Comparison of ENCODE assay signal across 8 cellular contexts in the genomic region with DNA sequence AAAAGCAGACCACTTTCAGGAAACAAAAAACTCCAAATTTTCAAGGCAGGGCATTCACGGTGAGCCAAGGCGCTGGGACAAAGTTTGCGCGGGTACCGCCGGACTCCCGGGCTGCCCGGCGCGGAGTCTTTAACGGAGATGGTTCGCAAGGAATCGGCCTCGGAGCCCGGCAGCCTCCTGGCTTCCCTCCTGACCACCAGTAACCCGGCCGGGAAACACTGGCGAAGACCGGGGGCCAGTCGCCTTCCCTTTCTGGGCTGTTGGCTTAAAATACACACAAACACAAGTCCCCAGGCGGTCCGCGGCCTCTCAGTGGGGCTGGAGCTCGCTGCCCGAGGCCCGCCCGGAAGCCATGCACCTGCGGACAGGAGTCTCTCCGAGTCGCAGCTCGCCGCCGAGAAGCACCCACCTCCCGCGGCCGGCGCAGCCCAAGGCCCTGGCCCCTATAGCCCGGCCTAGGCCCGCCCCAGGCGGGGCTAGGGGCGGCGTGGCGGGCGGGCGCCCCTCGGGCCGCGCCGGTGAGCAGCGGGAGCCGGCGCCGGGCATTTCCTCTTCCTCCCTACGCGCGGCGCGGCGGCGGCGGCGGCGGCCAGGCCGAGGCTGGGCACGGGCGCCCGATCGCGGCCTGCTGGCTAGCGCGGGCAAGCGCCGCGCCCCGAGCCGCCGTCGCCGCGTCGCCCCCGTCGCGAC. TPM values are rescaled to one million over a fixed set of nuclear protein-coding genes. Genes with fewer than 3 reads are reported as not detected.
A peak's percentile ranks its signal among the peaks of the same experiment; 100 is the strongest.
DNase-seq lines count a peak whose midpoint lies in the region; ATAC-seq, FAIRE-seq and TF ChIP-seq lines count a peak whose summit lies in the region.

No MANE protein-coding gene starts in this region.

- peak; percentile 48 for ATAC-seq in HG02840 (IDR thresholded peaks at IDR 0.05; ENCODE audit: low FRiP score, unreplicated experiment)
- peak; percentile 68 for ATAC-seq in mucosa of descending colon

- peaks cover 73% of the 10 kb centered on the region for H3K79me2 ChIP-seq in endothelial cell of umbilical vein (ENCODE audit: control insufficient read depth, insufficient read depth, low read length)

- H3K36me3 ChIP-seq in endothelial cell of umbilical vein (ENCODE audit: control insufficient read depth in 2 of 2, extremely low read depth in 1 of 2, insufficient read depth in 2 of 2, low read length in 2 of 2) (no peaks in the 10 kb centered on the region), mucosa of descending colon (ENCODE audit: low read depth) (no peaks in the 10 kb centered on the region)

- peak; percentile 62 for TF ChIP-seq POLR2A in endothelial cell of umbilical vein (IDR thresholded peaks at IDR 0.05; ENCODE audit: low read depth, low read length)

- FAIRE-seq in endothelial cell of umbilical vein (lab: Jason Lieb, UNC): no peak

- H3K4me2 ChIP-seq in endothelial cell of umbilical vein (ENCODE audit: insufficient read depth, low read length): peak overlapping the region; percentile 98

- CTCF ChIA-PET in endothelial cell of umbilical vein (lab: Charles Lee): interaction anchor here (1.0 to 3.3 kb wide), 4 partner anchors 12 to 47 kb away, joined by 3 to 35 read pairs (median 10); no protein-coding TSS in a partner anchor

- DNase-seq in NCI-H748 (lab: John Stamatoyannopoulos, UW; ENCODE audit: unreplicated experiment) (peak; percentile 67), NCI-H748 treated with DMSO at 0.1 percent for 48 hours (lab: John Stamatoyannopoulos, UW) (no peak), NCI-H2227 treated with DMSO at 0.1 percent for 48 hours (lab: John Stamatoyannopoulos, UW) (peak; percentile 68), endothelial cell of umbilical vein (ENCODE audit: low read depth, low spot score) (peak; percentile 69), mucosa of descending colon (peak; percentile 71 to 86 (median 80))
- DNase-seq in activated CD8-positive, alpha-beta memory T cell treated with anti-CD3 and anti-CD28 coated beads, Interleukin-2, amount 50 U/mL, for 1 hour (ENCODE audit: extremely low read depth): peak; percentile 8
- DNase-seq in stimulated activated CD8-positive, alpha-beta memory T cell treated with anti-CD3 and anti-CD28 coated beads, Interleukin-4, amount 100 ng/mL, for 48 hours: peak; percentile 71

- H3K9me3 ChIP-seq in endothelial cell of umbilical vein (replicated peaks; ENCODE audit: control insufficient read depth, insufficient read depth, low read length) (no peaks in the 10 kb centered on the region), mucosa of descending colon (no peaks in the 10 kb centered on the region)

- H3K27ac ChIP-seq in endothelial cell of umbilical vein (ENCODE audit: insufficient read depth, low read depth, low read length): peak overlapping the region; percentile 96

- no TSS peak for BruUV-seq in endothelial cell of umbilical vein (replicated peaks; lab: Mats Ljungman, UMichigan)

- peak overlapping the region; percentile 89 for H3K9ac ChIP-seq in endothelial cell of umbilical vein (replicated peaks; ENCODE audit: extremely low read depth, insufficient read depth, low read length)

- no peaks in the 10 kb centered on the region for H3K9me1 ChIP-seq in endothelial cell of umbilical vein (replicated peaks; ENCODE audit: control insufficient read depth, extremely low read depth, insufficient read depth, low read length)

- H3K27me3 ChIP-seq in endothelial cell of umbilical vein (ENCODE audit: control insufficient read depth in 2 of 2, insufficient read depth in 2 of 2, low read length in 2 of 2): no peaks in the 10 kb centered on the region

- peak overlapping the region; percentile 92 to 96 (median 94) for H3K4me3 ChIP-seq in endothelial cell of umbilical vein (replicated peaks in 1 of 3; ENCODE audit: insufficient read depth in 1 of 3, low read depth in 1 of 3, low read length in 3 of 3)
- H3K4me3 ChIP-seq in mucosa of descending colon: peak overlapping the region; percentile 75

- dilution Hi-C loops in endothelial cell of umbilical vein (cut with MboI; ENCODE audit: extremely low pct_ligation_motif_present, low sequenced_read_pairs): no loop called here

- peak overlapping the region; percentile 15 for H2AFZ ChIP-seq in endothelial cell of umbilical vein (ENCODE audit: low read depth, low read length)

- H3K4me1 ChIP-seq in endothelial cell of umbilical vein (ENCODE audit: control insufficient read depth, extremely low read depth, insufficient read depth, low read length): peaks cover 18% of the 10 kb centered on the region
- peaks cover 29% of the 10 kb centered on the region for H3K4me1 ChIP-seq in mucosa of descending colon (ENCODE audit: low read depth)

- intact Hi-C loops in endothelial cell of umbilical vein (cut with micrococcal nuclease): loop anchor here (1.0 to 5.0 kb wide), 3 partner anchors 11 to 63 kb away; a partner anchor contains a TSS
- intact Hi-C loops in mucosa of descending colon (cut with DNase I, micrococcal nuclease): no loop called here

- POLR2A ChIA-PET in endothelial cell of umbilical vein (lab: Charles Lee): interaction anchor here (0.6 to 2.7 kb wide), 3 partner anchors 11 to 59 kb away, joined by 3 to 14 read pairs (median 7); no protein-coding TSS in a partner anchor

- H4K20me1 ChIP-seq in endothelial cell of umbilical vein (replicated peaks; ENCODE audit: control insufficient read depth, extremely low read depth, insufficient read depth, low read length): peaks cover 4% of the 10 kb centered on the region

- no peak for TF ChIP-seq CTCF in endothelial cell of umbilical vein (IDR thresholded peaks at IDR 0.05; ENCODE audit: extremely low read depth in 1 of 2, insufficient read depth in 1 of 2, low read depth in 1 of 2, low read length in 2 of 2)
- no peak for TF ChIP-seq CTCF in mucosa of descending colon (IDR thresholded peaks at IDR 0.05)

TF ChIP-seq in endothelial cell of umbilical vein, 7 proteins besides CTCF, POLR2A, EP300 and RAD21:
- TF ChIP-seq MYC (IDR thresholded peaks at IDR 0.05; ENCODE audit: low read depth, low read length): no peak
- peak; percentile 80 for TF ChIP-seq POLR2AphosphoS5 (IDR thresholded peaks at IDR 0.05; ENCODE audit: insufficient read depth, low read depth, low read length)
- TF ChIP-seq, protein P1, sequence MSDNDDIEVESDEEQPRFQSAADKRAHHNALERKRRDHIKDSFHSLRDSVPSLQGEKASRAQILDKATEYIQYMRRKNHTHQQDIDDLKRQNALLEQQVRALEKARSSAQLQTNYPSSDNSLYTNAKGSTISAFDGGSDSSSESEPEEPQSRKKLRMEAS (IDR thresholded peaks at IDR 0.05; ENCODE audit: insufficient read depth, insufficient read length): no peak

RNA-seq across cellular contexts. Expression of a gene that starts 0.6 kb away (rescaled TPM):
- total RNA-seq in endothelial cell of umbilical vein (75.9 and 78.4 TPM in 2 replicates), mucosa of descending colon (10 to 100 TPM; 73.0 to 95.2 (median 85.0) TPM)
- polyA plus RNA-seq in endothelial cell of umbilical vein: 45.5 and 49.3 TPM in 2 replicates
- 64.7 and 67.7 TPM in 2 replicates for polyA plus RNA-seq in endothelial cell of umbilical vein (2011; cell fraction: cytosol; rRNA removed)
- 47.7 and 59.6 TPM in 2 replicates for polyA plus RNA-seq in endothelial cell of umbilical vein (2011; cell fraction: nucleus; rRNA removed)
- polyA plus RNA-seq in endothelial cell of umbilical vein (2012): 68.6 and 86.9 TPM in 2 replicates
- 78.7 and 80.5 TPM in 2 replicates for polyA minus RNA-seq in endothelial cell of umbilical vein
- polyA minus RNA-seq in endothelial cell of umbilical vein (2011; cell fraction: cytosol; rRNA and poly(A)+ RNA removed): 45.5 TPM
- 34.8 and 45.1 TPM in 2 replicates for polyA minus RNA-seq in endothelial cell of umbilical vein (2011; cell fraction: nucleus; rRNA and poly(A)+ RNA removed)
